15 cellular contexts compared by ENCODE assay signal in genomic region chr14:93716410-93717221, GRCh38.
"Had no signal": no experiment of that assay in that cellular context is flagged by ENCODE, and none has a peak within 500 bp of the region (broad histone marks: within the 10 kb centered on the region; RNA-seq: fewer than 3 reads in every experiment).

No MANE protein-coding gene starts in this region.

- H3K79me2 ChIP-seq: parathyroid adenoma had no signal

- H3K36me3 ChIP-seq: adrenal gland, gastrocnemius medialis, heart right ventricle, neural progenitor cell had no signal

- H3K9me3 ChIP-seq: adrenal gland, gastrocnemius medialis, heart right ventricle had no signal

- H3K27ac ChIP-seq: adrenal gland, epithelial cell of prostate, gastrocnemius medialis, heart right ventricle, neural progenitor cell, parathyroid adenoma had no signal

- H3K4me1 ChIP-seq: adrenal gland, gastrocnemius medialis, heart right ventricle had no signal

- H3K4me3 ChIP-seq: adrenal gland, gastrocnemius medialis, heart right ventricle, neural progenitor cell had no signal

- ATAC-seq: activated CD4-positive, alpha-beta T cell treated with anti-CD3 and anti-CD28 coated beads for 36 hours; effector memory CD8-positive, alpha-beta T cell; gastrocnemius medialis; left colon; stimulated activated memory B cell treated with anti-CD40 and anti-IgM and Interleukin-4, amounts not matched to agents 10 μg/mL and 1 μg/mL and 100 μg/mL, for 72 hours had no signal

- H3K4me2 ChIP-seq: neural progenitor cell had no signal

- DNase-seq: activated CD4-positive, alpha-beta memory T cell treated with anti-CD3 and anti-CD28 coated beads for 36 hours; activated CD4-positive, alpha-beta T cell treated with anti-CD3 and anti-CD28 coated beads for 36 hours; effector memory CD8-positive, alpha-beta T cell; gastrocnemius medialis; heart right ventricle; left colon; naive B cell; stimulated activated CD4-positive, alpha-beta T cell treated with anti-CD3 and anti-CD28 coated beads, Interleukin-2, amount 100 ng/mL, for 48 hours; T-helper 2 cell; trophoblast cell had no signal

- H3K27me3 ChIP-seq: adrenal gland, neural progenitor cell had no signal

- H2AFZ ChIP-seq: neural progenitor cell, parathyroid adenoma had no signal
